Comparison of ENCODE assay signal across 8 cellular contexts in the genomic region with DNA sequence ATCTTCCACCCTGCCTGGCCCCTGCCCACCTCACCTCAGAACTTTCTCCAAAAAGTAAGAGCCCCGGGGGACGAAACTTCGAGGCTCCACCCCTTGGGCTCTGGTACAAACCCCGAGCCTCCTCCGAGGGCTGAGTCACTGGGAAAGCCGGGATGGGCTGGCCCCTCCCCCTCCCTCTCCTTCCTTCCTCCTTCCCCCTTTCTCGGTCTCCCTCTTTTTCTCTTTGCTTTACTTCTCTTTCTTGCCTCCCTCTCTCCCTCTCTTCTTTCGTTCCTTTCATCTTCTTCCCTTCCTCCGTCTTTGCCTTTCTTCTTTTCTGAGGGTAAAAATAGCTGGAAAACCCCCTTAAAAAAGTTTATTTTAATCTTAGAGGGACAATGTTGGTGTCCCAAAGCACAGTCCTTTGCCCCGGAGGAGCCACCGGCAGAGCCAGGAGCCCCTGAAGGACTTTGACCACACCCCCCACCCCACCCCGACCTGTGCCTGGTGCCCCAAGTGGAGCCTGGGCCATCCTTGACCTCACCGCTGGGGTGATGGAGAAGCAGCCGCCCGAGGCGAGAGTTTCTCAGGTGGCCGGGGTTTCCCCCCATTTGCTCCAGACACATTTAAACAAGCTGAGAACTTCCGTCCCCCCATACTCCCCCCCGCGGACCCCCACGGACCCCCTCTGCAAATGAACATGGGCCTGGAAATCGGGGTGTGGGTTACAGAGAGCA. TPM values are rescaled to one million over a fixed set of nuclear protein-coding genes. Genes with fewer than 3 reads are reported as not detected.
DNase-seq lines count a peak whose midpoint lies in the region; ATAC-seq, FAIRE-seq and TF ChIP-seq lines count a peak whose summit lies in the region.

No MANE protein-coding gene starts in this region.

- H3K36me3 Mint-ChIP-seq in H9 (ENCODE audit: insufficient read depth in 1 of 3, low read depth in 3 of 3) = no peaks in the 10 kb centered on the region

- H3K27ac ChIP-seq in ACC112 (ENCODE audit: low read depth, low read length) (no peak overlapping the region), H9 (ENCODE audit: insufficient read length, low read depth, low read length) (no peak overlapping the region), K562 (ENCODE audit: extremely low read depth, low read depth, low read length) (no peak overlapping the region), left lung (peak overlapping the region; percentile 69 to 77)

- H3K9ac ChIP-seq in H9 (ENCODE audit: extremely low read depth, insufficient read length, low read length) = no peak overlapping the region
- H3K9ac ChIP-seq in K562 (ENCODE audit: insufficient read depth in 1 of 2, low read depth in 2 of 2, low read length in 2 of 2) = no peak overlapping the region

- H3K4me1 ChIP-seq in ACC112 (ENCODE audit: control insufficient read depth, insufficient read depth, low read length, unreplicated experiment) (peaks cover 24% of the 10 kb centered on the region), H9 (ENCODE audit: insufficient read depth, low read length) (no peaks in the 10 kb centered on the region; the same call in 1 of the 2 replicates), K562 (replicated peaks in 1 of 2; ENCODE audit: control insufficient read depth in 2 of 2, insufficient read depth in 2 of 2, low read length in 2 of 2) (peaks cover 29 to 76% of the 10 kb centered on the region in 2 experiments), left lung (peaks cover 35 to 67% of the 10 kb centered on the region in 2 donors)

- H3K9me3 Mint-ChIP-seq in H9 = no peaks in the 10 kb centered on the region; a peak in 1 of 5 replicates

- H2BK20ac ChIP-seq in H9 (ENCODE audit: low read depth, low read length, poor library complexity, severe bottlenecking) = no peak overlapping the region

- H3K4me2 ChIP-seq in H9 (ENCODE audit: insufficient read depth, insufficient read length, low read length) (no peak overlapping the region), K562 (ENCODE audit: insufficient read depth, low read length) (no peak overlapping the region)

- FAIRE-seq in K562 (lab: Jason Lieb, UNC) (no peak), urothelium cell line (lab: Jason Lieb, UNC) (no peak)

- no peak overlapping the region for H4K91ac ChIP-seq in H9 (ENCODE audit: insufficient read length, low read depth, low read length)

- CTCF ChIA-PET in K562 (lab: Yijun Ruan, JAX; ENCODE audit: low intra/inter-chr PET ratio) = no interaction called here

- H3K9me3 ChIP-seq in H9 (ENCODE audit: control insufficient read depth, low read depth, low read length) = no peaks in the 10 kb centered on the region
- H3K9me3 ChIP-seq in K562 (replicated peaks; ENCODE audit: control insufficient read depth, insufficient read depth, low read depth, low read length) = no peaks in the 10 kb centered on the region
- H3K9me3 ChIP-seq in left lung = no peaks in the 10 kb centered on the region

- H3K4me3 ChIP-seq in ACC112 (ENCODE audit: low read depth, low read length) (peak overlapping the region; percentile 64), K562 (no peak overlapping the region), left lung (no peak overlapping the region)

- H3K27me3 Mint-ChIP-seq in H9 (ENCODE audit: low read depth) = peaks cover 19% of the 10 kb centered on the region

- H3K27me3 ChIP-seq in ACC112 (ENCODE audit: insufficient read depth, low read length) (no peaks in the 10 kb centered on the region), H9 (ENCODE audit: insufficient read depth, low read length) (no peaks in the 10 kb centered on the region), K562 (ENCODE audit: control insufficient read depth in 2 of 2, insufficient read depth in 2 of 2, low read length in 2 of 2) (peaks cover 0 to 5% of the 10 kb centered on the region in 2 experiments; a peak in 1 of 5 replicates), left lung (no peaks in the 10 kb centered on the region)

- H3K4me1 Mint-ChIP-seq in H9 = peaks cover 45 to 67% of the 10 kb centered on the region in 2 experiments

- no peak overlapping the region for H3K23ac ChIP-seq in H9 (ENCODE audit: insufficient read length, low read depth, low read length)

- BruUV-seq in K562 (replicated peaks; lab: Mats Ljungman, UMichigan) = no TSS peak

- H3T11ph ChIP-seq in H9 (ENCODE audit: low read length) = no peak overlapping the region

- no peak overlapping the region for H2AK5ac ChIP-seq in H9 (ENCODE audit: insufficient read length, low read length)

- no peak for TF ChIP-seq POLR2A in K562 (conservative IDR thresholded peaks at IDR 0.05)

- no peak for TF ChIP-seq RAD21 in K562 (CRISPR knock-in tag; conservative IDR thresholded peaks at IDR 0.05 in 1 of 2, IDR thresholded peaks at IDR 0.05 in 1 of 2)

- H2BK120ac ChIP-seq in H9 (ENCODE audit: low read depth, low read length, poor library complexity, severe bottlenecking) = no peak overlapping the region

- peak overlapping the region in 1 of 2 experiments; percentile 28; a peak in 2 of 5 replicates for H3K4me3 Mint-ChIP-seq in H9

- no CpG with 5 or more reads among the region's 22 CpGs for WGBS in H9 (ENCODE audit: extremely low coverage, insufficient read length, low lambda C conversion rate)
- WGBS in K562 (ENCODE audit: insufficient coverage, low coverage, missing lambda C conversion rate) = 24% methylated on average over 17 of the region's 22 CpGs

- no peak overlapping the region for H2BK12ac ChIP-seq in H9 (ENCODE audit: insufficient read length, low read depth, low read length)

- ATAC-seq in K562 = no peak
- ATAC-seq in left lung = peak; percentile 49
- no peak for ATAC-seq in GM19463 (IDR thresholded peaks at IDR 0.05; ENCODE audit: unreplicated experiment)

- no peak for TF ChIP-seq CTCF in H9 (conservative IDR thresholded peaks at IDR 0.05)
- TF ChIP-seq CTCF in K562 (IDR thresholded peaks at IDR 0.05 in 2 of 3, conservative IDR thresholded peaks at IDR 0.05 in 1 of 3; ENCODE audit: insufficient read depth in 2 of 3, low read depth in 1 of 3, low read length in 3 of 3) = no peak
- no peak for TF ChIP-seq CTCF in left lung (IDR thresholded peaks at IDR 0.05)

- intact Hi-C loops in K562 (cut with micrococcal nuclease) = no loop called here
- intact Hi-C loops in left lung (cut with DNase I) = no loop called here
- intact Hi-C loops in posterior cingulate gyrus (cut with DNase I) = loop anchor here (5.0 kb wide), 1 partner anchor 64 kb away; no protein-coding TSS in a partner anchor

- peak overlapping the region; percentile 91 for H2AFZ ChIP-seq in ACC112 (ENCODE audit: low read length, unreplicated experiment)
- H2AFZ ChIP-seq in H9 (ENCODE audit: low read length) = no peak overlapping the region
- no peak overlapping the region; the same call in 1 of the 2 replicates for H2AFZ ChIP-seq in K562 (ENCODE audit: low read depth, low read length)

- in situ Hi-C loops in K562 (cut with MboI) = no loop called here

- H4K5ac ChIP-seq in H9 (ENCODE audit: insufficient read length, low read depth, low read length) = no peak overlapping the region

- no peak overlapping the region for H4K8ac ChIP-seq in H9 (replicated peaks; ENCODE audit: insufficient read length, low read depth, low read length)

- no peak overlapping the region for H2BK15ac ChIP-seq in H9 (ENCODE audit: low read depth, low read length)

- H4K20me1 ChIP-seq in H9 (ENCODE audit: control insufficient read depth, insufficient read depth, insufficient read length) (no peaks in the 10 kb centered on the region), K562 (replicated peaks; ENCODE audit: control insufficient read depth, insufficient read depth, low read length) (no peaks in the 10 kb centered on the region)

- H3K9me1 ChIP-seq in K562 (ENCODE audit: control insufficient read depth, insufficient read depth, low read length) = peaks cover 2% of the 10 kb centered on the region

- peak; percentile 82 for DNase-seq in H9
- DNase-seq in K562 (ENCODE audit: extremely low read depth in 1 of 4, low spot score in 3 of 4) = peak; percentile 55 to 78 (median 70)
- DNase-seq in left lung = peak; percentile 87 to 91
- DNase-seq in urothelium cell line (ENCODE audit: low spot score) = peak; percentile 91
- DNase-seq in posterior cingulate gyrus = no peak
- no peak for DNase-seq in activated naive CD4-positive, alpha-beta T cell (lab: John Stamatoyannopoulos, UW)

- H3K4ac ChIP-seq in H9 (ENCODE audit: low read depth, low read length) = no peak overlapping the region

- no peaks in the 10 kb centered on the region for H3K36me3 ChIP-seq in ACC112 (ENCODE audit: insufficient read depth, low read length)
- no peaks in the 10 kb centered on the region for H3K36me3 ChIP-seq in K562 (ENCODE audit: control insufficient read depth, insufficient read depth, low read length)
- H3K36me3 ChIP-seq in left lung = no peaks in the 10 kb centered on the region

- H3K23me2 ChIP-seq in H9 (ENCODE audit: insufficient read length, low read depth, low read length, poor library complexity, severe bottlenecking) = peaks cover 2% of the 10 kb centered on the region

- no peak for TF ChIP-seq EP300 in K562 (IDR thresholded peaks at IDR 0.05; ENCODE audit: low read length)

- H3K18ac ChIP-seq in H9 (ENCODE audit: insufficient read length, low read depth, low read length) = no peak overlapping the region

- H3K14ac ChIP-seq in H9 (ENCODE audit: insufficient read depth, low read length) = no peak overlapping the region

- POLR2A ChIA-PET in K562 (lab: Yijun Ruan, JAX) = interaction anchor here (0.7 to 1.3 kb wide), 3 partner anchors 10 to 19 kb away, joined by 4 to 6 read pairs (median 4); no protein-coding TSS in a partner anchor

- no peaks in the 10 kb centered on the region for H3K79me1 ChIP-seq in H9 (ENCODE audit: insufficient read depth, low read depth, low read length, poor library complexity, severe bottlenecking)

- no peak overlapping the region for H2BK5ac ChIP-seq in H9 (ENCODE audit: insufficient read length, low read length)

- no peaks in the 10 kb centered on the region for H3K79me2 ChIP-seq in ACC112 (ENCODE audit: control insufficient read depth, insufficient read depth, low read length, unreplicated experiment)
- H3K79me2 ChIP-seq in H9 (ENCODE audit: insufficient read depth, low read length) = no peaks in the 10 kb centered on the region
- H3K79me2 ChIP-seq in K562 (ENCODE audit: control insufficient read depth, insufficient read depth, low read length) = no peaks in the 10 kb centered on the region; the same call in 2 of the 3 replicates

- no peak overlapping the region for H3K56ac ChIP-seq in H9 (ENCODE audit: insufficient read length, low read depth, low read length)

- peak overlapping the region in 2 of 3 experiments; percentile 83 to 86; a peak in 3 of 7 replicates for H3K27ac Mint-ChIP-seq in H9

RNA-seq across cellular contexts. Expression of a gene that starts 5.7 kb away (rescaled TPM):
- total RNA-seq in H9 (2021) = 63.7 and 71.6 TPM in 2 replicates
- 19.9 and 65.7 TPM in 2 replicates for total RNA-seq in K562 (2011; cell fraction: chromatin; rRNA removed; ENCODE audit: low replicate concordance)
- total RNA-seq in K562 (2011; cell fraction: nucleolus; rRNA removed) = 52.4 and 65.7 TPM in 2 replicates
- total RNA-seq in K562 (2011; cell fraction: nucleoplasm; rRNA removed) = 25.2 and 35.0 TPM in 2 replicates
- 7.1 and 12.0 TPM in 2 replicates for total RNA-seq in K562 (2014; rRNA removed)
- total RNA-seq in K562 (2014; rRNA removed; fragmentation: Illumina TruSeq; extraction: Trizol) = 0.69 and 0.73 TPM in 2 replicates
- 2.3 and 2.8 TPM in 2 replicates for total RNA-seq in K562 (2015; rRNA removed; fragmentation: Illumina TruSeq; extraction: Trizol)
- 26.7 and 31.4 TPM in 2 replicates for total RNA-seq in K562 (2021)
- 1.2 and 2.2 TPM in 2 replicates for polyA plus RNA-seq in K562 (2011; rRNA removed)
- polyA plus RNA-seq in K562 (2011; cell fraction: cytosol; rRNA removed) = 2.9 and 4.9 TPM in 2 replicates
- 13.3 and 22.9 TPM in 2 replicates for polyA plus RNA-seq in K562 (2011; cell fraction: nucleus; rRNA removed)
- 10.2 and 14.1 TPM in 2 replicates for polyA plus RNA-seq in K562 (2012)
- polyA plus RNA-seq in K562 (2014; fragmentation: Illumina TruSeq; extraction: Trizol) = 2.6 and 6.3 TPM in 2 replicates
- under 1 TPM; 0.03 to 0.04 TPM for polyA plus RNA-seq in K562 (2014; fragmentation: Nextera tagmentation; extraction: Ambion mirVana)
- 8.2 and 8.6 TPM in 2 replicates for polyA plus RNA-seq in K562 (2014; rRNA removed)
- 2.0 and 2.8 TPM in 2 replicates for polyA minus RNA-seq in K562 (2011; rRNA and poly(A)+ RNA removed)
- 35.0 and 45.4 TPM in 2 replicates for polyA minus RNA-seq in K562 (2011; cell fraction: cytosol; rRNA and poly(A)+ RNA removed)
- polyA minus RNA-seq in K562 (2011; cell fraction: nucleus; rRNA and poly(A)+ RNA removed) = 15.9 and 18.9 TPM in 2 replicates
- total RNA-seq in left lung = 100 to 1,000 TPM in 1 of 2 donors, 10 to 100 TPM in 1; 65.1 to 102 TPM

Comparison
In these comparisons a context has a peak if more than half of its experiments do, and no peak if none do; other contexts are left out.
1. H3K27ac ChIP-seq: peak in left lung (2 of 2); none in ACC112 (single experiment), H9 (single experiment) and K562 (single experiment).
2. DNase-seq: peak in H9 (single experiment), K562 (4 of 4), left lung (2 of 2) and urothelium cell line (single experiment); none in posterior cingulate gyrus (0 of 10) and activated naive CD4-positive, alpha-beta T cell (0 of 4).